Comparison of ENCODE assay signal across 10 cellular contexts in genomic region chr9:135468866-135469521, GRCh38. TPM values are rescaled to one million over a fixed set of nuclear protein-coding genes. Genes with fewer than 3 reads are reported as not detected.
DNase-seq lines count a peak whose midpoint lies in the region; ATAC-seq and TF ChIP-seq lines count a peak whose summit lies in the region.
"Had no signal": no experiment of that assay in that cellular context is flagged by ENCODE, and none has a peak within 500 bp of the region (broad histone marks: within the 10 kb centered on the region; RNA-seq: fewer than 3 reads in every experiment).

No MANE protein-coding gene starts in this region.

- H3K4me3 Mint-ChIP-seq in activated naive CD8-positive, alpha-beta T cell treated with anti-CD3 and anti-CD28 coated beads, Interleukin-2, amount 50 U/mL, for 24 hours = peak overlapping the region; percentile 3
- H3K4me3 Mint-ChIP-seq in CD14-positive monocyte = peak overlapping the region in 1 of 2 donors; percentile 86
- H3K4me3 Mint-ChIP-seq: GM23338 had no signal

- H3K9ac ChIP-seq in smooth muscle cell (ENCODE audit: low read depth) = no peak overlapping the region

- no peaks in the 10 kb centered on the region for H3F3A ChIP-seq in smooth muscle cell (ENCODE audit: low read depth)

- peak; percentile 58 for ATAC-seq in activated naive CD8-positive, alpha-beta T cell treated with anti-CD3 and anti-CD28 coated beads, Interleukin-2, amount 50 U/mL, for 24 hours
- ATAC-seq in body of pancreas (no peak), GM21619 (IDR thresholded peaks at IDR 0.05; ENCODE audit: unreplicated experiment) (no peak)
- ATAC-seq: GM23338 had no signal

- H3K36me3 ChIP-seq in smooth muscle cell (ENCODE audit: low read depth) = no peaks in the 10 kb centered on the region
- no peaks in the 10 kb centered on the region for H3K36me3 ChIP-seq in body of pancreas (replicated peaks in 1 of 2; ENCODE audit: insufficient read depth in 1 of 2, low read depth in 2 of 2)
- H3K36me3 ChIP-seq: esophagus squamous epithelium had no signal

- intact Hi-C loops in body of pancreas (cut with DNase I) = no loop called here
- intact Hi-C loops in CD14-positive monocyte (cut with micrococcal nuclease) = no loop called here

- no peaks in the 10 kb centered on the region for H3K9me3 Mint-ChIP-seq in activated naive CD8-positive, alpha-beta T cell treated with anti-CD3 and anti-CD28 coated beads, Interleukin-2, amount 50 U/mL, for 24 hours
- H3K9me3 Mint-ChIP-seq in CD14-positive monocyte = no peaks in the 10 kb centered on the region
- H3K9me3 Mint-ChIP-seq: GM23338 had no signal

- H3K4me2 ChIP-seq in smooth muscle cell = peak overlapping the region; percentile 80
- H3K4me2 ChIP-seq: GM23338 had no signal

- H3K4me1 Mint-ChIP-seq in activated naive CD8-positive, alpha-beta T cell treated with anti-CD3 and anti-CD28 coated beads, Interleukin-2, amount 50 U/mL, for 24 hours = peaks cover 13% of the 10 kb centered on the region
- H3K4me1 Mint-ChIP-seq in CD14-positive monocyte = peaks cover 13% of the 10 kb centered on the region

- peak; percentile 61 for DNase-seq in EH (ENCODE audit: low read depth)
- DNase-seq in SW480 (ENCODE audit: low spot score) = peak; percentile 54
- peak; percentile 44 for DNase-seq in activated naive CD8-positive, alpha-beta T cell treated with anti-CD3 and anti-CD28 coated beads, Interleukin-2, amount 50 U/mL, for 24 hours
- no peak for DNase-seq in smooth muscle cell (lab: John Stamatoyannopoulos, UW; ENCODE audit: unreplicated experiment)
- no peak for DNase-seq in body of pancreas
- DNase-seq in DMS153 (lab: John Stamatoyannopoulos, UW) = no peak
- no peak for DNase-seq in CD14-positive monocyte (ENCODE audit: low spot score)
- DNase-seq: esophagus squamous epithelium had no signal

- H3K4me3 ChIP-seq in smooth muscle cell (peak overlapping the region; percentile 34), body of pancreas (no peak overlapping the region)
- H3K4me3 ChIP-seq: GM23338 had no signal

- no peak for TF ChIP-seq CTCF in smooth muscle cell (IDR thresholded peaks at IDR 0.05; ENCODE audit: borderline replicate concordance, insufficient read depth, poor library complexity, severe bottlenecking)
- no peak for TF ChIP-seq CTCF in body of pancreas (IDR thresholded peaks at IDR 0.05)
- no peak for TF ChIP-seq CTCF in CD14-positive monocyte (IDR thresholded peaks at IDR 0.05)

- no peaks in the 10 kb centered on the region for H3K79me2 ChIP-seq in smooth muscle cell (ENCODE audit: low read depth)

- no peak overlapping the region for H3K27ac Mint-ChIP-seq in activated naive CD8-positive, alpha-beta T cell treated with anti-CD3 and anti-CD28 coated beads, Interleukin-2, amount 50 U/mL, for 24 hours
- H3K27ac Mint-ChIP-seq in CD14-positive monocyte = no peak overlapping the region
- H3K27ac Mint-ChIP-seq: GM23338 had no signal

- no peaks in the 10 kb centered on the region for H3K9me3 ChIP-seq in smooth muscle cell (replicated peaks; ENCODE audit: low read depth)
- H3K9me3 ChIP-seq in body of pancreas = no peaks in the 10 kb centered on the region
- H3K9me3 ChIP-seq: esophagus squamous epithelium had no signal

- H3K27ac ChIP-seq in smooth muscle cell (ENCODE audit: low read depth) (no peak overlapping the region), body of pancreas (no peak overlapping the region)
- H3K27ac ChIP-seq: esophagus squamous epithelium had no signal

- peak overlapping the region; percentile 57 for H2AFZ ChIP-seq in smooth muscle cell (ENCODE audit: low read depth)
- H2AFZ ChIP-seq: GM23338 had no signal

- H3K27me3 Mint-ChIP-seq in activated naive CD8-positive, alpha-beta T cell treated with anti-CD3 and anti-CD28 coated beads, Interleukin-2, amount 50 U/mL, for 24 hours = peaks cover 44% of the 10 kb centered on the region
- peaks cover 2 to 18% (median 10%) of the 10 kb centered on the region in 3 donors for H3K27me3 Mint-ChIP-seq in CD14-positive monocyte (ENCODE audit: low read depth in 3 of 3)

- no peaks in the 10 kb centered on the region for H3K27me3 ChIP-seq in smooth muscle cell (ENCODE audit: low read depth)
- no peaks in the 10 kb centered on the region for H3K27me3 ChIP-seq in body of pancreas
- H3K27me3 ChIP-seq: esophagus squamous epithelium had no signal

- no peaks in the 10 kb centered on the region for H3K36me3 Mint-ChIP-seq in activated naive CD8-positive, alpha-beta T cell treated with anti-CD3 and anti-CD28 coated beads, Interleukin-2, amount 50 U/mL, for 24 hours (ENCODE audit: low read depth)
- H3K36me3 Mint-ChIP-seq in CD14-positive monocyte = no peaks in the 10 kb centered on the region

- 22% methylated on average over 16 of the region's 16 CpGs for WGBS in smooth muscle cell (ENCODE audit: low lambda C conversion rate)
- WGBS in body of pancreas, 2 donors = 52 to 64% methylated on average over 15 to 16 of the region's 16 CpGs

- TF ChIP-seq POLR2A in body of pancreas (IDR thresholded peaks at IDR 0.05) = no peak

- H4K20me1 ChIP-seq in smooth muscle cell (ENCODE audit: low read depth) = no peaks in the 10 kb centered on the region

- H3K4me1 ChIP-seq in smooth muscle cell (ENCODE audit: low read depth) (peaks cover 18% of the 10 kb centered on the region), body of pancreas (no peaks in the 10 kb centered on the region)

RNA-seq across cellular contexts. Expression of gene PPP1R26, which starts 10.6 kb away (rescaled TPM):
- total RNA-seq in smooth muscle cell = 7.3 and 8.1 TPM in 2 replicates
- polyA plus RNA-seq in smooth muscle cell = 6.2 and 7.7 TPM in 2 replicates
- 10 to 100 TPM; 17.8 to 17.9 TPM for total RNA-seq in body of pancreas
- under 1 TPM; 0.56 to 0.60 TPM for polyA plus RNA-seq in CD14-positive monocyte

RNA-seq across cellular contexts. Expression of gene MRPS2, which starts 31.5 kb away (rescaled TPM):
- total RNA-seq in smooth muscle cell (30.7 and 34.2 TPM in 2 replicates), body of pancreas (10 to 100 TPM; 15.8 to 35.0 TPM)
- polyA plus RNA-seq in smooth muscle cell (49.0 and 52.6 TPM in 2 replicates), CD14-positive monocyte (10 to 100 TPM; 27.9 to 30.2 TPM)

RNA-seq across cellular contexts. Expression of gene LCN1, which starts 52.2 kb away (rescaled TPM):
- total RNA-seq in smooth muscle cell (0.85 and 0.99 TPM in 2 replicates), body of pancreas (not detected)
- polyA plus RNA-seq in smooth muscle cell (3.5 and 5.6 TPM in 2 replicates), CD14-positive monocyte (not detected)
- total RNA-seq: esophagus squamous epithelium, GM23338 had no signal

Comparison
In these comparisons a context has a peak if more than half of its experiments do, and no peak if none do; other contexts are left out.
1. DNase-seq: peak in EH (single experiment), SW480 (single experiment) and activated naive CD8-positive, alpha-beta T cell treated with anti-CD3 and anti-CD28 coated beads, Interleukin-2, amount 50 U/mL, for 24 hours (single experiment); none in smooth muscle cell (single experiment), body of pancreas (0 of 4), DMS153 (single experiment) and CD14-positive monocyte (single experiment).